8 cellular contexts compared by ENCODE assay signal in the genomic region with DNA sequence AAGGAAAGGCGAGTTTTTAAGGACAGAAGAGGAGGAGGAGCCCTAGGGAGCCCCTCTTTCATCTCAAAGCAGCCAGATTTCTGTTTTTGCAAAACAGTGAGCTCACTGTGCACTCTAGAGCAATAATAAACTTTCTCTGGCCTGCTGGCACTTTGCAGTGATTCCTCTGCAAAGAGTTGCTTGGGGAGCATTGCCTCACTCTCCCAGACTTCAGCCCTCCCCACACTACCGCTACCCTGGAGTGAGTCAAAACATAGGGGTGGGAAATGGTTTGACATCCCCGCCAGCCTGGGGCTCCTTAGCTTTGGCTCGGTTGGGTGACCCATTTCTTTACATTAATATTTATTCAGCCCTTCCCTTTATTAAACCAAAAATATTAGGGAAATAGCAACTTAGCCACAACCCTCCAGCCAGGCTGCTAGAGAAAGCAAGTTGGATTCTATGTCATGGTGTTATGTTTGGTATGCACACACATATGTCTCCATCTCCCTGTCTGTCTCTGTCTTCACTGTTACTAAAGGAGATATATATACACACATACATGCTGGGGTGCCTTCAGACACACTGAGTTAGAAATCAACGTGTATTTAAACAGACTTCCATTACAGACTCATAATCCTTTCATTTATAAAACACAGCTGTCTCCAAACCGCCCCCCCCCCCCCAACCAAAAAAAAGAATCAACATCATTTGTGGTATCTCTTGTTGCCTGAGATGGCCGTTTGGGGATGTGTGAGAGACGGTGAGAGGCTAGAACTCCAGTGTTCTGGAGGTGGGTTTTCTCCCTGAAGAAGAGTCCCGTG. TPM values are rescaled to one million over a fixed set of nuclear protein-coding genes. Genes with fewer than 3 reads are reported as not detected.
A peak's percentile ranks its signal among the peaks of the same experiment; 100 is the strongest.
DNase-seq lines count a peak whose midpoint lies in the region; ATAC-seq and TF ChIP-seq lines count a peak whose summit lies in the region.

No MANE protein-coding gene starts in this region.

- peaks cover 3% of the 10 kb centered on the region for H3K36me3 ChIP-seq in BE2C

- ATAC-seq in GM21526 (IDR thresholded peaks at IDR 0.05; ENCODE audit: low FRiP score, unreplicated experiment), result no peak
- ATAC-seq in HG03571 (IDR thresholded peaks at IDR 0.05; ENCODE audit: unreplicated experiment), result no peak

- no peak for DNase-seq in BE2C
- peak; percentile 63 for DNase-seq in NCI-H1694 treated with DMSO at 0.1 percent for 48 hours (lab: John Stamatoyannopoulos, UW)
- DNase-seq in myocyte (ENCODE audit: low read depth), result peak; percentile 76
- DNase-seq in GF-D8 (lab: John Stamatoyannopoulos, UW), result no peak
- no peak for DNase-seq in UCSD-AML1 (lab: John Stamatoyannopoulos, UW; ENCODE audit: unreplicated experiment)

- H3K4me3 ChIP-seq in BE2C (ENCODE audit: low read depth, low read length), result peak overlapping the region; percentile 62

- peak overlapping the region; percentile 90 for H3K27ac ChIP-seq in cingulate gyrus (ENCODE audit: low read depth, low read length)

- peaks cover 18% of the 10 kb centered on the region for H3K4me1 ChIP-seq in BE2C

- TF ChIP-seq CTCF in BE2C (IDR thresholded peaks at IDR 0.05; ENCODE audit: low read depth, low read length), result no peak

- H3K9me3 ChIP-seq in BE2C, result no peaks in the 10 kb centered on the region

- no peaks in the 10 kb centered on the region for H3K27me3 ChIP-seq in BE2C

RNA-seq across cellular contexts. Expression of gene IRF2BPL, which starts 3.4 kb away (rescaled TPM):
- polyA plus RNA-seq in BE2C (2012; ENCODE audit: insufficient read depth, insufficient read length, low read depth), result 148 TPM
- total RNA-seq in myocyte, result 78.2 and 114 TPM in 2 replicates
- 43.7 TPM for polyA plus RNA-seq in myocyte (2012)

Comparison
In these comparisons a context has a peak if more than half of its experiments do, and no peak if none do; other contexts are left out.
1. DNase-seq: peak in NCI-H1694 treated with DMSO at 0.1 percent for 48 hours (single experiment) and myocyte (single experiment); none in BE2C (single experiment), GF-D8 (single experiment) and UCSD-AML1 (single experiment).